8 cellular contexts compared by ENCODE assay signal in genomic region chr22:32378703-32379272, GRCh38. TPM values are rescaled to one million over a fixed set of nuclear protein-coding genes. Genes with fewer than 3 reads are reported as not detected.
DNase-seq lines count a peak whose midpoint lies in the region; ATAC-seq and TF ChIP-seq lines count a peak whose summit lies in the region.

No MANE protein-coding gene starts in this region.

- no peaks in the 10 kb centered on the region for H3K27me3 ChIP-seq in adrenal gland

- in situ Hi-C loops in KBM-7 (cut with MboI; ENCODE audit: low pct_unique_long_range_greater_than_20kb, low sequenced_read_pairs): no loop called here

- no peaks in the 10 kb centered on the region for H3K4me1 ChIP-seq in adrenal gland (replicated peaks in 1 of 2)

- ATAC-seq in HG02588 (IDR thresholded peaks at IDR 0.05; ENCODE audit: unreplicated experiment): no peak

- H3K4me3 ChIP-seq in adrenal gland: no peak overlapping the region

- no peaks in the 10 kb centered on the region for H3K36me3 ChIP-seq in adrenal gland (replicated peaks in 1 of 2)

- H3K9me3 ChIP-seq in adrenal gland (replicated peaks in 1 of 3): no peaks in the 10 kb centered on the region

- intact Hi-C loops in adrenal gland (cut with DNase I): no loop called here

- TF ChIP-seq POLR2A in adrenal gland (IDR thresholded peaks at IDR 0.05): no peak

- DNase-seq in NCI-H2227 (lab: John Stamatoyannopoulos, UW; ENCODE audit: unreplicated experiment) (peak; percentile 49), NCI-H2227 treated with DMSO at 0.1 percent for 48 hours (lab: John Stamatoyannopoulos, UW) (no peak), KBM-7 (peak; percentile 65), adrenal gland (peak in 1 of 7 donors; percentile 17), kidney glomerular epithelial cell (lab: John Stamatoyannopoulos, UW) (peak; percentile 37), ureter (ENCODE audit: low spot score) (no peak)
- no peak for DNase-seq in NK-92 treated with Interleukin-12 subunit alpha and Interleukin-12 subunit beta, amount 100 ng/mL, for 24 hours (lab: John Stamatoyannopoulos, UW)

- WGBS in adrenal gland, 4 donors: 52 to 79% (median 72%) methylated on average over 3 to 4 of the region's 4 CpGs

- no peak overlapping the region for H3K27ac ChIP-seq in adrenal gland

- peak in 5 of 6 experiments; percentile 27 to 53 (median 40) for TF ChIP-seq CTCF in adrenal gland (IDR thresholded peaks at IDR 0.05)

RNA-seq across cellular contexts. Expression of gene RFPL3, which starts 21.1 kb away (rescaled TPM):
- total RNA-seq in adrenal gland: not detected
- not detected for polyA plus RNA-seq in adrenal gland
- not detected for total RNA-seq in ureter

RNA-seq across cellular contexts. Expression of gene RTCB, which starts 33.3 kb away (rescaled TPM):
- total RNA-seq in adrenal gland (10 to 100 TPM; 54.7 to 82.4 (median 64.1) TPM), ureter (71.9 TPM)
- polyA plus RNA-seq in adrenal gland: 10 to 100 TPM; 24.7 to 78.8 (median 31.8) TPM

Comparison
In these comparisons a context has a peak if more than half of its experiments do, and no peak if none do; other contexts are left out.
1. DNase-seq: peak in NCI-H2227 (single experiment), KBM-7 (single experiment) and kidney glomerular epithelial cell (single experiment); none in NCI-H2227 treated with DMSO at 0.1 percent for 48 hours (single experiment), ureter (single experiment) and NK-92 treated with Interleukin-12 subunit alpha and Interleukin-12 subunit beta, amount 100 ng/mL, for 24 hours (single experiment).